5 cellular contexts compared by ENCODE assay signal in the genomic region with DNA sequence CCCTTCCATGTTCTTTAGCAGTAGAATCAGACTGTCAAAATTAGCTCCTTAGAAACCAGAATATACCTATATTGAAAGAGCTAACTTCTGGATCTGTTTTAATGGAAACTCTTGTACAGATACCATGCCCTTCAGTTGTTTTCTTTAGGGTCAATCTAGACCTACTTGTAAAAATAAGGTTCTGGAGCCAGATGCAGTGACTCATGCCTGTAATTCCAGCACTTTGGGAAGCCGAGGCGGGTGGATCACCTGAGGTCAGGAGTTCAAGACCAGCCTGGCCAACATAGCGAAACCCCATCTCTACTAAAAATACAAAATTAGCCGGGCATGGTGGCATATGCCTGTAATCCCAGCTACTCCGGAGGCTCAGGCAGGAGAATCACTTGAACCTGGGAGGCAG.
A peak's percentile ranks its signal among the peaks of the same experiment; 100 is the strongest.
DNase-seq lines count a peak whose midpoint lies in the region; ATAC-seq, FAIRE-seq and TF ChIP-seq lines count a peak whose summit lies in the region.
"Not testable (repeated sequence)": the region's sequence is repeated elsewhere in the genome, so short reads cannot be mapped to it uniquely, and the experiment has no call there.

No MANE protein-coding gene starts in this region.

- H3K36me3 Mint-ChIP-seq in progenitor cell of endocrine pancreas (ENCODE audit: insufficient read depth): not testable (repeated sequence)

- H3K79me2 ChIP-seq in HCT116 (ENCODE audit: insufficient read depth, low read length): peaks cover 25% of the 10 kb centered on the region

- not testable (repeated sequence) for ATAC-seq in HCT116

- not testable (repeated sequence) for H3K36me3 ChIP-seq in HCT116 (ENCODE audit: control insufficient read depth in 1 of 2, insufficient read depth in 2 of 2, low read length in 2 of 2); HEK293 (ENCODE audit: control insufficient read depth in 2 of 2, insufficient read depth in 1 of 2, low read length in 2 of 2)

- not testable (repeated sequence) for H2AFZ ChIP-seq in HCT116 (ENCODE audit: low read depth, low read length, poor library complexity, severe bottlenecking)

- not testable (repeated sequence) for H3K9me3 Mint-ChIP-seq in progenitor cell of endocrine pancreas (ENCODE audit: low read depth)

- H3K27me3 ChIP-seq in HCT116 (ENCODE audit: insufficient read depth, low read length): not testable (repeated sequence)

- TF ChIP-seq CTCF in HCT116 (IDR thresholded peaks at IDR 0.05 in 2 of 3, conservative IDR thresholded peaks at IDR 0.05 in 1 of 3; ENCODE audit: borderline replicate concordance in 1 of 3, insufficient read depth in 1 of 3, low read depth in 2 of 3, low read length in 2 of 3); HEK293 (tag by site-specific recombination; IDR thresholded peaks at IDR 0.05); VCaP (conservative IDR thresholded peaks at IDR 0.05); progenitor cell of endocrine pancreas (IDR thresholded peaks at IDR 0.05; ENCODE audit: unreplicated experiment): not testable (repeated sequence)

- not testable (repeated sequence) for TF ChIP-seq POLR2A in HCT116 (IDR thresholded peaks at IDR 0.05; ENCODE audit: borderline replicate concordance, extremely low read depth, insufficient read depth, insufficient read length)

- peak; percentile 62 for FAIRE-seq in urothelium cell line (lab: Jason Lieb, UNC)

- not testable (repeated sequence) for H3K27me3 Mint-ChIP-seq in progenitor cell of endocrine pancreas

- not testable (repeated sequence) for DNase-seq in HCT116 (ENCODE audit: low read depth, low spot score); progenitor cell of endocrine pancreas (ENCODE audit: low spot score, unreplicated experiment); urothelium cell line (ENCODE audit: low spot score)

- H3K27ac ChIP-seq in HCT116 (ENCODE audit: low read depth, low read length); HEK293 (ENCODE audit: extremely low read depth, low read depth, low read length): not testable (repeated sequence)
- H3K27ac ChIP-seq in VCaP: peak overlapping the region; percentile 77

- peaks cover 18% of the 10 kb centered on the region for H3K4me1 Mint-ChIP-seq in progenitor cell of endocrine pancreas (ENCODE audit: low read depth)

- intact Hi-C loops in HCT116 (cut with micrococcal nuclease): not testable (repeated sequence)

- not testable (repeated sequence) for H3K9me2 ChIP-seq in HCT116 (ENCODE audit: insufficient read depth)

- peak overlapping the region; percentile 31 for H3K4me2 ChIP-seq in HCT116 (ENCODE audit: low read length)

- not testable (repeated sequence) for TF ChIP-seq RAD21 in HCT116 (IDR thresholded peaks at IDR 0.05; ENCODE audit: low read depth)

- H3K9me3 ChIP-seq in HCT116 (ENCODE audit: control insufficient read depth in 1 of 2, insufficient read depth in 1 of 2, low read depth in 1 of 2, low read length in 2 of 2); HEK293 (ENCODE audit: control insufficient read depth, insufficient read depth, low read depth, low read length): not testable (repeated sequence)

- POLR2A ChIA-PET in HCT116 (lab: Charles Lee) (interaction anchor here (1.5 kb wide), 1 partner anchor 46 kb away, joined by 4 read pairs; no protein-coding TSS in a partner anchor), HEK293 (lab: Yijun Ruan, JAX) (interaction anchor here (0.7 to 1.1 kb wide), 2 partner anchors 20 to 45 kb away, joined by 4 to 5 read pairs; no protein-coding TSS in a partner anchor)

- not testable (repeated sequence) for H4K20me1 ChIP-seq in HCT116 (ENCODE audit: insufficient read depth)

- RAD21 ChIA-PET in HCT116 (lab: Charles Lee; ENCODE audit: low non-redundant PET in 1 of 2, low total read pairs in 2 of 2, uncharacterized antibody in 2 of 2, unreplicated experiment in 2 of 2): not testable (repeated sequence)

- BruUV-seq in HCT116 (replicated peaks; lab: Mats Ljungman, UMichigan): not testable (repeated sequence)

- CTCF ChIA-PET in HCT116 (lab: Charles Lee) (interaction anchor here (1.2 to 1.8 kb wide), 2 partner anchors 166 to 229 kb away, joined by 3 to 4 read pairs; no protein-coding TSS in a partner anchor), HEK293 (lab: Yijun Ruan, JAX) (interaction anchor here (1.0 to 2.0 kb wide), 4 partner anchors 8 to 67 kb away, joined by 3 to 7 read pairs (median 4); no protein-coding TSS in a partner anchor)

- H3K4me1 ChIP-seq in HCT116 (ENCODE audit: control insufficient read depth in 1 of 2, insufficient read depth in 2 of 2, low read length in 2 of 2) (peaks cover 46 to 61% of the 10 kb centered on the region in 2 experiments), HEK293 (ENCODE audit: control insufficient read depth, insufficient read depth, low read length) (peaks cover 31% of the 10 kb centered on the region)

- H3K27ac Mint-ChIP-seq in progenitor cell of endocrine pancreas: peak overlapping the region; percentile 62

- not testable (repeated sequence) for H3K4me3 Mint-ChIP-seq in progenitor cell of endocrine pancreas (ENCODE audit: low read depth)

- not testable (repeated sequence) for H3K9ac ChIP-seq in HCT116 (ENCODE audit: low read length)

- H3K4me3 ChIP-seq in HCT116 (replicated peaks in 1 of 2; ENCODE audit: low read depth in 1 of 2, low read length in 2 of 2); HEK293 (ENCODE audit: low read depth, low read length): not testable (repeated sequence)

TF ChIP-seq in HEK293, 187 proteins besides CTCF, POLR2A, EP300 and RAD21:
- TF ChIP-seq ZNF600 (tag by site-specific recombination; IDR thresholded peaks at IDR 0.05): peak; percentile 88
- TF ChIP-seq, protein P1, sequence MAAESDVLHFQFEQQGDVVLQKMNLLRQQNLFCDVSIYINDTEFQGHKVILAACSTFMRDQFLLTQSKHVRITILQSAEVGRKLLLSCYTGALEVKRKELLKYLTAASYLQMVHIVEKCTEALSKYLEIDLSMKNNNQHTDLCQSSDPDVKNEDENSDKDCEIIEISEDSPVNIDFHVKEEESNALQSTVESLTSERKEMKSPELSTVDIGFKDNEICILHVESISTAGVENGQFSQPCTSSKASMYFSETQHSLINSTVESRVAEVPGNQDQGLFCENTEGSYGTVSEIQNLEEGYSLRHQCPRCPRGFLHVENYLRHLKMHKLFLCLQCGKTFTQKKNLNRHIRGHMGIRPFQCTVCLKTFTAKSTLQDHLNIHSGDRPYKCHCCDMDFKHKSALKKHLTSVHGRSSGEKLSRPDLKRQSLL (tag by site-specific recombination; IDR thresholded peaks at IDR 0.05): peak; percentile 68; the same call in 1 of the 2 replicates
- TF ChIP-seq OSR2 (tag by site-specific recombination; IDR thresholded peaks at IDR 0.05): peak; percentile 4; the same call in 1 of the 2 replicates
